26 cellular contexts compared by ENCODE assay signal in the genomic region with DNA sequence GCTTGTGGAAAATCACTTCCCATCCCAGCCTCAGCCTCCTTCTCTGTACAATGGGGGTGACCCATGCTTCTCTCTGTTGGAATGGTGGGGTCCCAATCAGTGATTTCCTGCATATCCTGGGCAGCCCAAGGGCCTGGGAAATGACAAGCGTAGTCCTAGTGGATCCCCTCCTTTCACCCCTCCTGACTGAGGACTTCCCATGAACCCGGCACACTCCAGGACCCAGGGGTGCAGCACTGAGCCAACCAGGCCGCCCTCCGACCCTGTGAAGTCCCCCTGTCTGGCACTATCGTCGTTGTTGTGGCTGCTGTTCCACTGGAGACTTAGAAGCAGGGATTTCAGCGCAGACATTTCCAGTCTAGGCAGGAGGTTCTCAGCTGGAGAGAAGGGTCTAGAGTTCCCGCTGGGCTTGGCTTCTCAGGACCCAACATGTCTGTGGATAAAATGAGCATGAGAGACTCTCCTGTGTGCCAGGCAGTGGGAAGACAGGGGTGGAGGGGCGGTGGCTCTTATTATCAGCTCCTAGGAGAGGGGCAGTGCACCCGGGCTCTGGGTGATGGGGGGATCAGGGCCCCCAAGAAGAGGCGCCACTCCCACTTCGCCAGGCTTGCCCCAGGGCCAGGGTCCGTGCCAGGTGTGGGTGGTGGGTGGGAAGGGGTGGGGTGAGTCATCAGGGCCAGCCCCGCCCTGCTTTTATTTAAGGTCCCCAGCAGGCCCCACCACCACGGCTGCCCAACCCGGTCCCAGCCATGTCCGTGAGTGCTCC. TPM values are rescaled to one million over a fixed set of nuclear protein-coding genes. Genes with fewer than 3 reads are reported as not detected.
DNase-seq lines count a peak whose midpoint lies in the region; ATAC-seq, FAIRE-seq and TF ChIP-seq lines count a peak whose summit lies in the region.
"Had no signal": no experiment of that assay in that cellular context is flagged by ENCODE, and none has a peak within 500 bp of the region (broad histone marks: within the 10 kb centered on the region; RNA-seq: fewer than 3 reads in every experiment).

A gene (plus strand): TSS at position 723 of the 766 bp plus-strand sequence. CDS start 27 bp downstream, at position 750.

- no peak for ATAC-seq in activated CD8-positive, alpha-beta memory T cell treated with anti-CD3 and anti-CD28 coated beads, Interleukin-2, amount 10 ng/mL, durations not matched to agents 7 days and 5 days
- ATAC-seq in GM19328 (IDR thresholded peaks at IDR 0.05; ENCODE audit: unreplicated experiment) (no peak), HG03097 (IDR thresholded peaks at IDR 0.05; ENCODE audit: low FRiP score, unreplicated experiment) (no peak)

- peak within 1 kb of the TSS; percentile 67; the same call in 1 of the 2 replicates for H2AFZ ChIP-seq in H1 (ENCODE audit: low read length)
- no peak within 1 kb of the TSS for H2AFZ ChIP-seq in hepatocyte

- H2BK12ac ChIP-seq in H1 (ENCODE audit: low read depth, low read length): no peak within 1 kb of the TSS

- H3K79me2 ChIP-seq in H1 (ENCODE audit: control insufficient read depth in 1 of 2, insufficient read depth in 2 of 2, low read length in 2 of 2) (no peaks in the 10 kb centered on the region), mesendoderm (ENCODE audit: control insufficient read depth, insufficient read depth, low read length) (no peaks in the 10 kb centered on the region), hepatocyte (no peaks in the 10 kb centered on the region)

- H4K5ac ChIP-seq in H1 (ENCODE audit: insufficient read length, low read depth, low read length) (no peak within 1 kb of the TSS), mesendoderm (ENCODE audit: low read length) (no peak within 1 kb of the TSS)

- peak within 1 kb of the TSS; percentile 8 for H3K27ac Mint-ChIP-seq in activated CD8-positive, alpha-beta memory T cell treated with anti-CD3 and anti-CD28 coated beads, Interleukin-2, amount 10 ng/mL, durations not matched to agents 7 days and 5 days
- H3K27ac Mint-ChIP-seq: dendritic cell treated with granulocyte-macrophage colony-stimulating factor and Interleukin-4, amounts not matched to agents 40 ng/mL and 50 ng/mL, for 4 days had no signal

- H3K56ac ChIP-seq in H1 (replicated peaks; ENCODE audit: insufficient read length, low read depth, low read length) (no peak within 1 kb of the TSS), mesendoderm (ENCODE audit: low read length) (peak within 1 kb of the TSS; percentile 15)

- TF ChIP-seq POLR2A in H1 (IDR thresholded peaks at IDR 0.05; ENCODE audit: control extremely low read depth in 1 of 2, low read depth in 2 of 2, low read length in 2 of 2) (no peak), vagina (IDR thresholded peaks at IDR 0.05) (no peak)

- H4K8ac ChIP-seq in H1 (ENCODE audit: extremely low read depth, insufficient read depth, low read length) (peak within 1 kb of the TSS; percentile 57; the same call in 1 of the 2 replicates), mesendoderm (ENCODE audit: low read depth, low read length) (no peak within 1 kb of the TSS)

- WGBS in H1 (ENCODE audit: extremely low coverage in 1 of 2, insufficient coverage in 1 of 2, insufficient read length in 1 of 2, insufficient replicate concordance in 2 of 2, low coverage in 1 of 2, low lambda C conversion rate in 2 of 2, missing lambda C conversion rate in 1 of 2), 2 experiments: 87% methylated on average over 10 of the region's 17 CpGs; no CpG with 5 or more reads in 1 of the 2 experiments
- no CpG with 5 or more reads among the region's 17 CpGs for WGBS in mesendoderm (ENCODE audit: extremely low coverage, insufficient coverage, low lambda C conversion rate)
- whole genome bisulfite sequencing in hepatocyte (ENCODE audit: low lambda C conversion rate, missing lambda C conversion rate): 79% methylated on average over 12 of the region's 17 CpGs

- H4K20me1 ChIP-seq in H1 (replicated peaks in 1 of 2; ENCODE audit: control insufficient read depth in 1 of 2, insufficient read depth in 2 of 2, low read length in 2 of 2) (no peaks in the 10 kb centered on the region), hepatocyte (ENCODE audit: insufficient read depth, poor library complexity, severe bottlenecking) (no peaks in the 10 kb centered on the region)
- H4K20me1 ChIP-seq: BLaER1 treated with 17β-estradiol and CSF1 and Interleukin-3, amounts not matched to agents 10 nM and 100 nM had no signal

- H3K27ac ChIP-seq in H1 (ENCODE audit: low read depth, low read length) (no peak within 1 kb of the TSS), mesendoderm (ENCODE audit: low read depth, low read length) (no peak within 1 kb of the TSS), vagina (peak within 1 kb of the TSS; percentile 57), hepatocyte (no peak within 1 kb of the TSS)
- H3K27ac ChIP-seq: BLaER1 treated with 17β-estradiol and CSF1 and Interleukin-3, amounts not matched to agents 10 nM and 100 nM; cardiac muscle cell; stomach; upper lobe of left lung had no signal

- DNase-seq in activated CD8-positive, alpha-beta memory T cell treated with anti-CD3 and anti-CD28 coated beads, Interleukin-2, amount 10 ng/mL, durations not matched to agents 7 days and 5 days: no peak
- no peak for DNase-seq in activated CD8-positive, alpha-beta memory T cell treated with anti-CD3 and anti-CD28 coated beads, Interleukin-2, amount 50 U/mL, for 48 hours
- DNase-seq in H1 (ENCODE audit: low read depth in 1 of 2, low spot score in 2 of 2): no peak
- no peak for DNase-seq in mesendoderm
- DNase-seq in vagina (ENCODE audit: extremely low spot score in 2 of 2): no peak
- DNase-seq in hepatocyte (ENCODE audit: low spot score): no peak
- DNase-seq: activated CD4-positive, alpha-beta T cell treated with anti-CD3 and anti-CD28 coated beads for 1 hour; activated effector memory CD4-positive, alpha-beta T cell treated with anti-CD3 and anti-CD28 coated beads, Interleukin-2, amount 50 U/mL, for 16 hours; NCI-H146; NCI-H2171 treated with DMSO at 0.1 percent for 48 hours; NCI-H526; small intestine; stomach; upper lobe of left lung had no signal

- H2AK5ac ChIP-seq in H1 (ENCODE audit: low read depth, low read length) (no peak within 1 kb of the TSS), mesendoderm (ENCODE audit: low read length) (no peak within 1 kb of the TSS)

- no peak for TF ChIP-seq EP300 in H1 (IDR thresholded peaks at IDR 0.05; ENCODE audit: borderline replicate concordance in 1 of 2, low read depth in 2 of 2, low read length in 2 of 2)

- H2BK120ac ChIP-seq in H1 (replicated peaks; ENCODE audit: low read depth, low read length) (no peak within 1 kb of the TSS), mesendoderm (ENCODE audit: low read depth, low read length) (no peak within 1 kb of the TSS)

- peaks cover 3% of the 10 kb centered on the region for H3K27me3 Mint-ChIP-seq in activated CD8-positive, alpha-beta memory T cell treated with anti-CD3 and anti-CD28 coated beads, Interleukin-2, amount 10 ng/mL, durations not matched to agents 7 days and 5 days

- no peak within 1 kb of the TSS for H4K91ac ChIP-seq in H1 (replicated peaks; ENCODE audit: insufficient read length, low read length)

- H3K9me3 Mint-ChIP-seq in activated CD8-positive, alpha-beta memory T cell treated with anti-CD3 and anti-CD28 coated beads, Interleukin-2, amount 10 ng/mL, durations not matched to agents 7 days and 5 days (ENCODE audit: low read depth): no peaks in the 10 kb centered on the region
- H3K9me3 Mint-ChIP-seq: dendritic cell treated with granulocyte-macrophage colony-stimulating factor and Interleukin-4, amounts not matched to agents 40 ng/mL and 50 ng/mL, for 4 days; neural crest cell had no signal

- peaks cover 0 to 12% (median 3%) of the 10 kb centered on the region in 4 experiments; a peak in 4 of 7 replicates for H3K27me3 ChIP-seq in H1 (replicated peaks in 1 of 4; ENCODE audit: control insufficient read depth in 3 of 4, extremely low read depth in 1 of 4, insufficient read depth in 3 of 4, low read length in 3 of 4)
- H3K27me3 ChIP-seq in mesendoderm (ENCODE audit: insufficient read depth, low read length, poor library complexity): no peaks in the 10 kb centered on the region
- no peaks in the 10 kb centered on the region for H3K27me3 ChIP-seq in vagina
- no peaks in the 10 kb centered on the region for H3K27me3 ChIP-seq in hepatocyte
- H3K27me3 ChIP-seq: cardiac muscle cell, stomach, upper lobe of left lung had no signal

- H3K36me3 ChIP-seq in H1 (ENCODE audit: control insufficient read depth in 2 of 4, insufficient read depth in 4 of 4, low read length in 3 of 4): no peaks in the 10 kb centered on the region
- H3K36me3 ChIP-seq in mesendoderm (ENCODE audit: control insufficient read depth, insufficient read depth, low read length): no peaks in the 10 kb centered on the region
- no peaks in the 10 kb centered on the region for H3K36me3 ChIP-seq in vagina
- H3K36me3 ChIP-seq in hepatocyte (replicated peaks; ENCODE audit: insufficient read depth, low read depth): no peaks in the 10 kb centered on the region
- H3K36me3 ChIP-seq: BLaER1 treated with 17β-estradiol and CSF1 and Interleukin-3, amounts not matched to agents 10 nM and 100 nM; cardiac muscle cell; stomach; upper lobe of left lung had no signal

- no peak for TF ChIP-seq RAD21 in H1 (IDR thresholded peaks at IDR 0.05 in 1 of 2, conservative IDR thresholded peaks at IDR 0.05 in 1 of 2; ENCODE audit: low read depth in 2 of 2, low read length in 2 of 2)

- H3K79me1 ChIP-seq in H1 (ENCODE audit: low read depth, low read length) (no peaks in the 10 kb centered on the region), mesendoderm (ENCODE audit: low read length) (no peaks in the 10 kb centered on the region)

- CTCF ChIA-PET in activated CD8-positive, alpha-beta memory T cell treated with anti-CD3 and anti-CD28 coated beads, Interleukin-2, amount 10 ng/mL, durations not matched to agents 7 days and 5 days (lab: Charles Lee): no interaction called here
- CTCF ChIA-PET in H1 (lab: Charles Lee; ENCODE audit: partially characterized antibody): no interaction called here

- H3K9ac ChIP-seq in H1 (replicated peaks in 1 of 4; ENCODE audit: extremely low read depth in 1 of 4, low read depth in 3 of 4, low read length in 3 of 4): no peak within 1 kb of the TSS
- no peak within 1 kb of the TSS for H3K9ac ChIP-seq in mesendoderm (ENCODE audit: low read length)
- H3K9ac ChIP-seq: BLaER1 treated with 17β-estradiol and CSF1 and Interleukin-3, amounts not matched to agents 10 nM and 100 nM had no signal

- no peak within 1 kb of the TSS for H3K4me3 Mint-ChIP-seq in activated CD8-positive, alpha-beta memory T cell treated with anti-CD3 and anti-CD28 coated beads, Interleukin-2, amount 10 ng/mL, durations not matched to agents 7 days and 5 days
- H3K4me3 Mint-ChIP-seq: dendritic cell treated with granulocyte-macrophage colony-stimulating factor and Interleukin-4, amounts not matched to agents 40 ng/mL and 50 ng/mL, for 4 days; neural crest cell had no signal

- no peaks in the 10 kb centered on the region for H3K9me3 ChIP-seq in H1 (ENCODE audit: insufficient read depth in 2 of 2, low read depth in 1 of 2, low read length in 1 of 2)
- H3K9me3 ChIP-seq in vagina: no peaks in the 10 kb centered on the region
- no peaks in the 10 kb centered on the region for H3K9me3 ChIP-seq in hepatocyte (ENCODE audit: low read depth)
- H3K9me3 ChIP-seq: BLaER1 treated with 17β-estradiol and CSF1 and Interleukin-3, amounts not matched to agents 10 nM and 100 nM; stomach; upper lobe of left lung had no signal

- H2BK20ac ChIP-seq in H1 (ENCODE audit: low read length): no peak within 1 kb of the TSS

- intact Hi-C loops in vagina (cut with DNase I): no loop called here

- no peak for FAIRE-seq in H1 (lab: Jason Lieb, UNC)
- FAIRE-seq: A204.1, D721Med, endothelial cell of umbilical vein, frontal cortex, GM18507, small intestine had no signal

- H3K4me2 ChIP-seq in H1 (ENCODE audit: insufficient read depth in 1 of 2, low read depth in 2 of 2, low read length in 2 of 2): no peak within 1 kb of the TSS
- H3K4me2 ChIP-seq in mesendoderm (ENCODE audit: low read length): no peak within 1 kb of the TSS
- no peak within 1 kb of the TSS for H3K4me2 ChIP-seq in hepatocyte
- H3K4me2 ChIP-seq: BLaER1 treated with 17β-estradiol and CSF1 and Interleukin-3, amounts not matched to agents 10 nM and 100 nM had no signal

- H3K4me3 ChIP-seq in H1 (ENCODE audit: extremely low read depth in 1 of 4, insufficient read depth in 2 of 4, low read depth in 3 of 4, low read length in 4 of 4) (no peak within 1 kb of the TSS), mesendoderm (ENCODE audit: low read length) (no peak within 1 kb of the TSS), vagina (no peak within 1 kb of the TSS), hepatocyte (no peak within 1 kb of the TSS)
- H3K4me3 ChIP-seq: BLaER1 treated with 17β-estradiol and CSF1 and Interleukin-3, amounts not matched to agents 10 nM and 100 nM; cardiac muscle cell; stomach; upper lobe of left lung had no signal

- no peak within 1 kb of the TSS for H2BK5ac ChIP-seq in H1 (ENCODE audit: low read depth, low read length)
- no peak within 1 kb of the TSS for H2BK5ac ChIP-seq in mesendoderm (ENCODE audit: low read length)

- H3K14ac ChIP-seq in H1 (ENCODE audit: insufficient read length): no peak within 1 kb of the TSS

- H3K18ac ChIP-seq in H1 (ENCODE audit: extremely low read depth, low read length) (no peak within 1 kb of the TSS), mesendoderm (ENCODE audit: low read length) (no peak within 1 kb of the TSS)

- no peaks in the 10 kb centered on the region for H3K9me2 ChIP-seq in hepatocyte (replicated peaks; ENCODE audit: insufficient read depth)

- no peaks in the 10 kb centered on the region for H3K23me2 ChIP-seq in H1 (ENCODE audit: low read depth, low read length)

- H2BK15ac ChIP-seq in H1 (ENCODE audit: low read length) (no peak within 1 kb of the TSS), mesendoderm (replicated peaks; ENCODE audit: low read depth) (no peak within 1 kb of the TSS)

- POLR2A ChIA-PET in H1 (lab: Charles Lee; ENCODE audit: partially characterized antibody): interaction anchor here (0.8 to 1.2 kb wide), 2 partner anchors 59 to 60 kb away, joined by 3 read pairs; no protein-coding TSS in a partner anchor

- H3K4me1 ChIP-seq in H1 (replicated peaks in 1 of 4; ENCODE audit: control insufficient read depth in 3 of 4, insufficient read depth in 4 of 4, low read length in 3 of 4): peaks cover 0 to 2% (median 0%) of the 10 kb centered on the region in 4 experiments; a peak in 1 of 7 replicates
- no peaks in the 10 kb centered on the region for H3K4me1 ChIP-seq in mesendoderm (ENCODE audit: control insufficient read depth, low read depth, low read length)
- peaks cover 23% of the 10 kb centered on the region for H3K4me1 ChIP-seq in vagina
- H3K4me1 ChIP-seq in hepatocyte (ENCODE audit: insufficient read depth): no peaks in the 10 kb centered on the region

- H3K36me3 Mint-ChIP-seq in activated CD8-positive, alpha-beta memory T cell treated with anti-CD3 and anti-CD28 coated beads, Interleukin-2, amount 10 ng/mL, durations not matched to agents 7 days and 5 days: no peaks in the 10 kb centered on the region

- peaks cover 8% of the 10 kb centered on the region for H3K4me1 Mint-ChIP-seq in activated CD8-positive, alpha-beta memory T cell treated with anti-CD3 and anti-CD28 coated beads, Interleukin-2, amount 10 ng/mL, durations not matched to agents 7 days and 5 days

- TF ChIP-seq CTCF in H1 (IDR thresholded peaks at IDR 0.05; ENCODE audit: control extremely low read depth in 1 of 3, insufficient read depth in 1 of 3, low read depth in 1 of 3, low read length in 3 of 3) (no peak), vagina (IDR thresholded peaks at IDR 0.05) (no peak), hepatocyte (IDR thresholded peaks at IDR 0.05; ENCODE audit: poor library complexity) (no peak)

- H3K23ac ChIP-seq in H1 (ENCODE audit: insufficient read length) (no peak within 1 kb of the TSS), mesendoderm (ENCODE audit: low read length) (no peak within 1 kb of the TSS)

- no peak within 1 kb of the TSS for H3K4ac ChIP-seq in H1 (replicated peaks; ENCODE audit: insufficient read length, low read depth, low read length)
- no peak within 1 kb of the TSS for H3K4ac ChIP-seq in mesendoderm (ENCODE audit: low read depth, low read length)

RNA-seq across cellular contexts. Expression of the gene that starts here (rescaled TPM):
- total RNA-seq in activated CD8-positive, alpha-beta memory T cell treated with anti-CD3 and anti-CD28 coated beads, Interleukin-2, amount 10 ng/mL, durations not matched to agents 7 days and 5 days: not detected
- not detected in 2 replicates for total RNA-seq in H1 (2021; fragmentation: NEBNext Ultra II Directional; extraction: Animal tissue kit (Norgen Biotek cat#: 25700))
- polyA plus RNA-seq in H1 (2011; rRNA removed): 3.6 and 6.2 TPM in 2 replicates
- 4.2 TPM for polyA plus RNA-seq in H1 (2011; cell fraction: cytosol; rRNA removed)
- polyA plus RNA-seq in H1 (2011; cell fraction: nucleus; rRNA removed): 1.9 TPM
- polyA plus RNA-seq in H1 (2012, experiment 1 of 2): 1.1 to 2.9 TPM (median 1.6 TPM) in 4 replicates
- not detected for polyA plus RNA-seq in H1 (2012, experiment 2 of 2)
- 0.85 TPM for polyA plus RNA-seq in H1 (2013, experiment 1 of 2)
- polyA plus RNA-seq in H1 (2013, experiment 2 of 2): 0.57 TPM
- not detected in 2 replicates for polyA minus RNA-seq in H1 (2011; rRNA and poly(A)+ RNA removed)
- polyA minus RNA-seq in H1 (2011; cell fraction: cytosol; rRNA and poly(A)+ RNA removed): not detected
- polyA minus RNA-seq in H1 (2011; cell fraction: nucleus; rRNA and poly(A)+ RNA removed): not detected
- polyA plus RNA-seq in mesendoderm (2013, experiment 1 of 2): 0.87 TPM
- polyA plus RNA-seq in mesendoderm (2013, experiment 2 of 2): 0.38 TPM
- 760 TPM for total RNA-seq in vagina
- 0.64 TPM in 1 of 2 replicates, not detected in the other for total RNA-seq in hepatocyte
- 0.72 TPM in 1 of 2 replicates, not detected in the other for polyA plus RNA-seq in hepatocyte
- total RNA-seq: cardiac muscle cell, endothelial cell of umbilical vein, frontal cortex, neural crest cell, pulmonary artery endothelial cell, stomach had no signal
- polyA plus RNA-seq: cardiac muscle cell, endothelial cell of umbilical vein had no signal

Comparison
In these comparisons a context has a peak if more than half of its experiments do, and no peak if none do; other contexts are left out.
1. RNA of the gene that starts here (total RNA-seq): 760 TPM in vagina (single experiment); not detected in activated CD8-positive, alpha-beta memory T cell treated with anti-CD3 and anti-CD28 coated beads, Interleukin-2, amount 10 ng/mL, durations not matched to agents 7 days and 5 days, not detected in H1 and 0.64 TPM in hepatocyte; every median in the first group is over 100 times any median in the second.